ENCODE assay signal across 30 cellular contexts in the genomic region with DNA sequence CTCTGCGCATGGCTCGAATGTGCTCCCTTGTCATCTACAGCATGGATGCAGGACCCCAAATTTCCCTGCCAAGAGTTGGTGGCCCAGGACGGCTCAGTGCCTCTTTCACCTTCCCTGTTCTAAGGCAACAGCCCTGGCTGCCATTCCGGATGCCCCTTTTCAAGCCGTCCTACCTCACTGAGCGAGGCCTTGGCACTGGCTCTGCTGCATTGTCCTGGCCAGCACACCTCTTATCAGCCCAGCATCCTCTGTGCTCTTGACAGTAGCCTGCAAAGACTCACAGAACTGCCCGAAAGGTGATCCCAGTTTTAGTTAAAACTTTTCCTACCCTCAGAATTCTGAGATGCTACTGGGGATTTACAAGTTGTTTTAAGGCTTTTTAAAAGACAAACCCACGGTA.
"Had no signal": no experiment of that assay in that cellular context is flagged by ENCODE, and none has a peak within 500 bp of the region (broad histone marks: within the 10 kb centered on the region; RNA-seq: fewer than 3 reads in every experiment).

No MANE protein-coding gene starts in this region.

- H3K9me3 Mint-ChIP-seq: activated CD4-positive, alpha-beta memory T cell treated with anti-CD3 and anti-CD28 coated beads for 36 hours; activated naive CD4-positive, alpha-beta T cell treated with anti-CD3 and anti-CD28 coated beads, Interleukin-2, amount 10 ng/mL, durations not matched to agents 7 days and 5 days; activated naive CD8-positive, alpha-beta T cell treated with anti-CD3 and anti-CD28 coated beads, Interleukin-2, amount 50 U/mL, for 24 hours; activated T-cell treated with anti-CD3 and anti-CD28 coated beads, Interleukin-2, amount 50 U/mL, for 72 hours; central memory CD8-positive, alpha-beta T cell; nephron progenitor cell; T-helper 1 cell treated with Interleukin-12 subunit alpha and Interleukin-12 subunit beta and Interleukin-4 antibody, amounts not matched to agents 30 μg/mL and 1 μg/mL, for 36 hours had no signal

- ATAC-seq: activated naive CD8-positive, alpha-beta T cell treated with anti-CD3 and anti-CD28 coated beads, Interleukin-2, amount 50 U/mL, for 24 hours; activated T-cell treated with anti-CD3 and anti-CD28 coated beads, Interleukin-2, amount 50 U/mL, for 72 hours; effector memory CD8-positive, alpha-beta T cell; left colon; lower lobe of right lung; mucosa of descending colon had no signal

- H3K4me1 ChIP-seq: colonic mucosa, lower lobe of right lung had no signal

- H3K27ac ChIP-seq: brain microvascular endothelial cell, colonic mucosa, dorsolateral prefrontal cortex, esophagus muscularis mucosa, lower lobe of right lung, tibial artery had no signal

- H3K4me1 Mint-ChIP-seq: activated naive CD4-positive, alpha-beta T cell treated with anti-CD3 and anti-CD28 coated beads, Interleukin-2, amount 10 ng/mL, durations not matched to agents 7 days and 5 days; activated naive CD8-positive, alpha-beta T cell treated with anti-CD3 and anti-CD28 coated beads, Interleukin-2, amount 50 U/mL, for 24 hours; central memory CD8-positive, alpha-beta T cell had no signal

- H3K4me3 Mint-ChIP-seq: activated CD4-positive, alpha-beta memory T cell treated with anti-CD3 and anti-CD28 coated beads for 36 hours; activated naive CD4-positive, alpha-beta T cell treated with anti-CD3 and anti-CD28 coated beads, Interleukin-2, amount 10 ng/mL, durations not matched to agents 7 days and 5 days; activated naive CD8-positive, alpha-beta T cell treated with anti-CD3 and anti-CD28 coated beads, Interleukin-2, amount 50 U/mL, for 24 hours; activated T-cell treated with anti-CD3 and anti-CD28 coated beads, Interleukin-2, amount 50 U/mL, for 72 hours; central memory CD8-positive, alpha-beta T cell; effector memory CD8-positive, alpha-beta T cell; nephron progenitor cell; T-helper 1 cell treated with Interleukin-12 subunit alpha and Interleukin-12 subunit beta and Interleukin-4 antibody, amounts not matched to agents 30 μg/mL and 1 μg/mL, for 36 hours had no signal

- FAIRE-seq: endothelial cell of umbilical vein, frontal cortex, islet of Langerhans, small intestine had no signal

- H3K4me3 ChIP-seq: colonic mucosa, dorsolateral prefrontal cortex, esophagus muscularis mucosa, lower lobe of right lung, mucosa of descending colon, tibial artery had no signal

- H3K27me3 ChIP-seq: brain microvascular endothelial cell, colonic mucosa, esophagus muscularis mucosa, tibial artery had no signal

- H3K27ac Mint-ChIP-seq: activated CD4-positive, alpha-beta memory T cell treated with anti-CD3 and anti-CD28 coated beads for 36 hours; activated naive CD4-positive, alpha-beta T cell treated with anti-CD3 and anti-CD28 coated beads, Interleukin-2, amount 10 ng/mL, durations not matched to agents 7 days and 5 days; activated naive CD8-positive, alpha-beta T cell treated with anti-CD3 and anti-CD28 coated beads, Interleukin-2, amount 50 U/mL, for 24 hours; activated T-cell treated with anti-CD3 and anti-CD28 coated beads, Interleukin-2, amount 50 U/mL, for 72 hours; effector memory CD8-positive, alpha-beta T cell; nephron progenitor cell; T-helper 1 cell treated with Interleukin-12 subunit alpha and Interleukin-12 subunit beta and Interleukin-4 antibody, amounts not matched to agents 30 μg/mL and 1 μg/mL, for 36 hours had no signal

- H3K36me3 Mint-ChIP-seq: activated CD4-positive, alpha-beta memory T cell treated with anti-CD3 and anti-CD28 coated beads for 36 hours; activated naive CD4-positive, alpha-beta T cell treated with anti-CD3 and anti-CD28 coated beads, Interleukin-2, amount 10 ng/mL, durations not matched to agents 7 days and 5 days had no signal

- H3K36me3 ChIP-seq: brain microvascular endothelial cell, colonic mucosa, esophagus muscularis mucosa, lower lobe of right lung, tibial artery had no signal

- H3K9me3 ChIP-seq: colonic mucosa, esophagus muscularis mucosa, lower lobe of right lung, mucosa of descending colon, tibial artery had no signal

- DNase-seq: activated CD4-positive, alpha-beta memory T cell treated with anti-CD3 and anti-CD28 coated beads for 36 hours; activated CD4-positive, alpha-beta T cell treated with anti-CD3 and anti-CD28 coated beads for 48 hours; activated CD4-positive, CD25-positive, alpha-beta regulatory T cell; activated effector memory CD4-positive, alpha-beta T cell treated with anti-CD3 and anti-CD28 coated beads, Interleukin-2, amount 50 U/mL, for 16 hours; activated naive CD4-positive, alpha-beta T cell treated with anti-CD3 and anti-CD28 coated beads, Interleukin-2, amount 10 ng/mL, durations not matched to agents 7 days and 5 days; activated naive CD8-positive, alpha-beta T cell treated with anti-CD3 and anti-CD28 coated beads, Interleukin-2, amount 50 U/mL, for 24 hours; activated T-cell treated with anti-CD3 and anti-CD28 coated beads, Interleukin-2, amount 50 U/mL, for 72 hours; brain microvascular endothelial cell; colonic mucosa; dorsolateral prefrontal cortex; effector memory CD8-positive, alpha-beta T cell; glutamatergic neuron; hypothalamus; left colon; lower lobe of right lung; mesendoderm; mucosa of descending colon; nephron progenitor cell; nucleus accumbens; small intestine; stimulated activated CD4-positive, alpha-beta T cell treated with anti-CD3 and anti-CD28 coated beads, Interleukin-15, amount 100 ng/mL, for 24 hours; stimulated activated naive CD4-positive, alpha-beta T cell treated with Interleukin-2 at 50 U/mL for 16 hours; T1000; tibial artery had no signal
